In the genomic region with DNA sequence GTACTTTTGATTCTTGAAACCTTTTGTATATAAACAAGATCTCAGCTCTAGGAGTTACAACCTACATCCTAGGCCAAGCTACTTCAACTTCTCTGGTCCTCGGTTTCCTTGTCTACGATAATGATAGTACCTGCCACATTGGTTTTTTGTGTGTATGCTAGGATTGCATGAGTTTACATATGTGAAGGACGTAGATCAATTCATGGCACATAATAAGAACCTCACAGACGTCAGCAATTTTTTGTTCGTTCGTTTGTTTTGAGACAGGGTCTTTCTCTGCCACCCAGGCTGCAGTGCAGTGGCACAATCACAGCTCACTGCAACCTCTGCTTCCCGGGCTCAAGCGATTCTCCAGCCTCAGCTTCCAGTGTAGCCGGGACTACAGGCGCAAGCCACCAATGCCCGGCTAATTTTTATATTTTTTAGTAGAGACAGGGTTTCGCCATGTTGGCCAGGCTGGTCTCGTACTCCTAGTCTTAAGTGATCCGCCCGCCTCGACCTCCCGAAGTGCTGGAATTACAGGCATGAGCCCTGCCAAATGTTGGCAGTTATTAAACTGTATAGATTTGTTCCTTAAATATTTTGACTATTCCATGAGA, we compare ENCODE assay signal across 8 cellular contexts. TPM values are rescaled to one million over a fixed set of nuclear protein-coding genes. Genes with fewer than 3 reads are reported as not detected.
DNase-seq lines count a peak whose midpoint lies in the region; ATAC-seq and TF ChIP-seq lines count a peak whose summit lies in the region.

No MANE protein-coding gene starts in this region.

- H3K9ac ChIP-seq in mucosa of rectum (ENCODE audit: low read depth in 1 of 2, low read length in 2 of 2) = peak overlapping the region; percentile 77 to 99

- no peaks in the 10 kb centered on the region for H3K9me3 ChIP-seq in mucosa of rectum (ENCODE audit: control insufficient read depth in 2 of 2, low read length in 2 of 2)

- DNase-seq in CD14-positive monocyte (ENCODE audit: low spot score) (no peak), LNCaP clone FGC (ENCODE audit: low read depth) (no peak), cardiac fibroblast (ENCODE audit: low read depth in 2 of 2) (no peak), GM03348 (ENCODE audit: low spot score) (no peak)

- H3K4me3 ChIP-seq in LNCaP clone FGC (ENCODE audit: low read depth, low read length) (peak overlapping the region; percentile 93), cardiac fibroblast (replicated peaks in 1 of 2; ENCODE audit: low read depth in 2 of 2, low read length in 2 of 2) (peak overlapping the region; percentile 92 to 99), mucosa of rectum (ENCODE audit: low read length in 2 of 2) (peak overlapping the region; percentile 80 to 96)

- peaks cover 9 to 10% of the 10 kb centered on the region in 2 donors for H3K36me3 Mint-ChIP-seq in CD14-positive monocyte

- ATAC-seq in HG02642 (IDR thresholded peaks at IDR 0.05; ENCODE audit: poor library complexity, unreplicated experiment) (no peak), GM19463 (IDR thresholded peaks at IDR 0.05; ENCODE audit: unreplicated experiment) (no peak), GM18873 (IDR thresholded peaks at IDR 0.05; ENCODE audit: low FRiP score, unreplicated experiment) (no peak)

- peak overlapping the region; percentile 97 to 100 (median 98) for H3K27ac Mint-ChIP-seq in CD14-positive monocyte

- H3K27ac ChIP-seq in mucosa of rectum (ENCODE audit: low read depth in 2 of 2, low read length in 2 of 2) = peak overlapping the region; percentile 97 to 99

- no peaks in the 10 kb centered on the region for H3K36me3 ChIP-seq in mucosa of rectum (ENCODE audit: control insufficient read depth in 2 of 2, insufficient read depth in 2 of 2, low read length in 2 of 2)

- TF ChIP-seq CTCF in CD14-positive monocyte (IDR thresholded peaks at IDR 0.05) (no peak), LNCaP clone FGC (IDR thresholded peaks at IDR 0.05; ENCODE audit: control insufficient read depth, extremely low read depth, insufficient read depth) (no peak), cardiac fibroblast (IDR thresholded peaks at IDR 0.05; ENCODE audit: low read depth, low read length) (no peak)

- H3K27me3 Mint-ChIP-seq in CD14-positive monocyte (ENCODE audit: low read depth in 3 of 3) = peaks cover 0 to 2% (median 0%) of the 10 kb centered on the region in 3 donors

- no peaks in the 10 kb centered on the region for H3K27me3 ChIP-seq in mucosa of rectum (ENCODE audit: control insufficient read depth in 2 of 2, insufficient read depth in 2 of 2, low read length in 2 of 2)

- peak overlapping the region; percentile 94 to 96 for H3K4me3 Mint-ChIP-seq in CD14-positive monocyte

- H3K4me1 Mint-ChIP-seq in CD14-positive monocyte = peaks cover 19% of the 10 kb centered on the region

- intact Hi-C loops in CD14-positive monocyte (cut with micrococcal nuclease) = loop anchor here (2.0 to 10.0 kb wide), 4 partner anchors 102 to 198 kb away; a partner anchor contains a TSS

- H3K4me1 ChIP-seq in mucosa of rectum (ENCODE audit: control insufficient read depth in 2 of 2, insufficient read depth in 2 of 2, low read length in 2 of 2) = peaks cover 2 to 11% of the 10 kb centered on the region in 2 donors

- no peaks in the 10 kb centered on the region for H3K9me3 Mint-ChIP-seq in CD14-positive monocyte

RNA-seq across cellular contexts. Expression of a gene that starts 0.7 kb away (rescaled TPM):
- 10 to 100 TPM; 13.6 to 18.2 TPM for polyA plus RNA-seq in CD14-positive monocyte
